In genomic region chr15:35874260-35874905, GRCh38 we compare ENCODE assay signal across 12 cellular contexts.
DNase-seq lines count a peak whose midpoint lies in the region; ATAC-seq and TF ChIP-seq lines count a peak whose summit lies in the region.
"Had no signal": no experiment of that assay in that cellular context is flagged by ENCODE, and none has a peak within 500 bp of the region (broad histone marks: within the 10 kb centered on the region; RNA-seq: fewer than 3 reads in every experiment).

No MANE protein-coding gene starts in this region.

- H3K4me3 ChIP-seq in AG09309 (ENCODE audit: control insufficient read depth, low read depth, low read length) (no peak overlapping the region), right cardiac atrium (ENCODE audit: low read length) (no peak overlapping the region), transverse colon (no peak overlapping the region)
- H3K4me3 ChIP-seq: left ventricle myocardium inferior had no signal

- ATAC-seq in GM18517 (IDR thresholded peaks at IDR 0.05; ENCODE audit: unreplicated experiment) (no peak), right cardiac atrium (no peak)
- ATAC-seq: Panc1 had no signal

- intact Hi-C loops in right cardiac atrium (cut with DNase I) (no loop called here), transverse colon (cut with DNase I; ENCODE audit: low total_unique reads) (no loop called here)

- DNase-seq in AG09309 (ENCODE audit: low read depth) (peak; percentile 62), HT1080 (ENCODE audit: low read depth) (peak; percentile 86), amniotic stem cell (lab: John Stamatoyannopoulos, UW) (peak; percentile 35), iris pigment epithelial cell (ENCODE audit: low read depth) (peak; percentile 97), SKM-1 treated with dmso at 0.1 percent for 144 hours (lab: John Stamatoyannopoulos, UW; ENCODE audit: unreplicated experiment) (no peak), right cardiac atrium (no peak), transverse colon (no peak)
- DNase-seq: activated naive CD4-positive, alpha-beta T cell treated with anti-CD3 and anti-CD28 coated beads for 36 hours; left ventricle myocardium inferior had no signal

- in situ Hi-C loops in transverse colon (cut with MboI; ENCODE audit: low pct_ligation_motif_present in 1 of 4, low pct_unique_long_range_greater_than_20kb in 1 of 4, low sequenced_read_pairs in 3 of 4) = no loop called here

- TF ChIP-seq EP300 in transverse colon (IDR thresholded peaks at IDR 0.05; ENCODE audit: low read depth) = no peak

- TF ChIP-seq CTCF in AG09309 (IDR thresholded peaks at IDR 0.05; ENCODE audit: control insufficient read depth, insufficient read depth, low read depth, low read length, missing control alignments) (no peak), transverse colon (IDR thresholded peaks at IDR 0.05) (no peak)

- no peak overlapping the region for H3K27ac ChIP-seq in right cardiac atrium (ENCODE audit: low read length)
- H3K27ac ChIP-seq in transverse colon = no peak overlapping the region
- H3K27ac ChIP-seq: KMS-11, left ventricle myocardium inferior had no signal

- no peaks in the 10 kb centered on the region for H3K4me1 ChIP-seq in right cardiac atrium (ENCODE audit: control insufficient read depth, insufficient read depth, low read length)
- H3K4me1 ChIP-seq in transverse colon = no peaks in the 10 kb centered on the region
- H3K4me1 ChIP-seq: left ventricle myocardium inferior had no signal

- H3K36me3 ChIP-seq in transverse colon = no peaks in the 10 kb centered on the region
- H3K36me3 ChIP-seq: left ventricle myocardium inferior had no signal

- TF ChIP-seq POLR2A in transverse colon (IDR thresholded peaks at IDR 0.05) = no peak

- H3K9me3 ChIP-seq in right cardiac atrium (ENCODE audit: control insufficient read depth, low read length) (no peaks in the 10 kb centered on the region), transverse colon (no peaks in the 10 kb centered on the region)

- H3K27me3 ChIP-seq in right cardiac atrium (ENCODE audit: control insufficient read depth, insufficient read depth) (no peaks in the 10 kb centered on the region), transverse colon (no peaks in the 10 kb centered on the region)

Comparison
In these comparisons a context has a peak if more than half of its experiments do, and no peak if none do; other contexts are left out.
1. DNase-seq: peak in AG09309 (single experiment), HT1080 (single experiment), amniotic stem cell (single experiment) and iris pigment epithelial cell (single experiment); none in SKM-1 treated with dmso at 0.1 percent for 144 hours (single experiment), right cardiac atrium (0 of 3) and transverse colon (single experiment).